In the genomic region with DNA sequence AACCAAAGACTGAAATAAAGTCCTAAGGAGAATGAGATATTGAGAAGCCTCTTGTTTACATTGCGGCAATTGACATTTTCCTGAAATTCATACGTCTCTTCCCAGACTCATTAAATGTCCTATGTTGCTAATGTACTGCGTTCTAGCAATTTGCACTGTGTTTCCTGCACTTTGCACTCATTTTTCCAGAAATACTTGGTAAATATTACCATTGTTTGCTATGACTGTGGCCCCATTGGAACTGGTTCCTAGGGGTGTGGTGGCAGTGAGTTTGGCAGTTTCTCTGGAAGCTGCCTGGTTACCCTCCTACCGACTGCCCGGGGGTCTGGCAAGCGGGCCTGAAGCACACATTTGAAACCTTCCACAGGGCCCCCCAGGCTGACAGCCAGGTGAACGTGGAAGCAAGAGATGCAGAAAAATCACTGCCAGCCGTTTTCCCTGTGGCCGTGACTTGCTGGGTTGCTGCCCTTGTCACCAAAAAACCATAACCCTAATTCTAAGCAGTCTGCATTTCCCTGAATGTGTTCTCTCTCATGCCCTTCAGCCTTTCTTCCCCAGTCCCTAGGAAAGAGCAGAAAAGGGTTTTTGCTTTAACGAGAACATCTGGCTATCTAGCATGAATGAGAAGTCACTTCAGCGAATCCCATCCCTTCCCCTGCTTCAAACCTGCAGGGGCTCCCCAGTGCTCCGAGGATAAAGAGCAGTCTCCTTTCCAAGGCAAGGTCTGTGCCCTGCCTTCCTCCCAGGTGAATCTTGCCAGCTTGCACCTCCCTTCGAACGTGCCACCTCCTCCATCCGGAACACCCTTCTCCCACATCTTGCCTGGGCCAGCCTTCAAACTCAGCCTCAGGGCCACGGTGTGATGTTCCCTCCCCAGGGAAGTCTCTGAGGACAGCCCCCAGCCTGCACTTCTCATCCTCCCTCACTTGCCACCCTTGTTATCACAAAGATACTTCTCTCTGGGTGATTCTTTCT, we compare ENCODE assay signal across 23 cellular contexts.
"Had no signal": no experiment of that assay in that cellular context is flagged by ENCODE, and none has a peak within 500 bp of the region (broad histone marks: within the 10 kb centered on the region; RNA-seq: fewer than 3 reads in every experiment).

No MANE protein-coding gene starts in this region.

- H3K4me1 ChIP-seq: breast epithelium, colonic mucosa, right lobe of liver, tibial artery had no signal

- H3K4me1 Mint-ChIP-seq: activated CD4-positive, alpha-beta memory T cell treated with anti-CD3 and anti-CD28 coated beads, Interleukin-2, amount 10 ng/mL, durations not matched to agents 7 days and 5 days; activated CD4-positive, alpha-beta T cell treated with anti-CD3 and anti-CD28 coated beads, Interleukin-2, amount 10 ng/mL, durations not matched to agents 24 days and 14 days; activated naive CD8-positive, alpha-beta T cell treated with anti-CD3 and anti-CD28 coated beads, Interleukin-2, amount 10 ng/mL, durations not matched to agents 7 days and 5 days; activated T-helper 17 cell treated with anti-CD3 and anti-CD28 coated beads, Interleukin-2, amount 50 U/mL, for 72 hours; central memory CD8-positive, alpha-beta T cell; nephron; stimulated activated effector memory CD8-positive, alpha-beta T cell treated with anti-CD3 and anti-CD28 coated beads, Interleukin-12 subunit alpha, Interleukin-12 subunit beta, amount 100 ng/mL, for 72 hours; stimulated activated naive CD8-positive, alpha-beta T cell treated with anti-CD3 and anti-CD28 coated beads, Interleukin-15, amount 100 ng/mL, for 72 hours had no signal

- H3K36me3 Mint-ChIP-seq: activated naive CD8-positive, alpha-beta T cell treated with anti-CD3 and anti-CD28 coated beads, Interleukin-2, amount 10 ng/mL, durations not matched to agents 7 days and 5 days; stimulated activated effector memory CD8-positive, alpha-beta T cell treated with anti-CD3 and anti-CD28 coated beads, Interleukin-12 subunit alpha, Interleukin-12 subunit beta, amount 100 ng/mL, for 72 hours had no signal

- H3K27ac Mint-ChIP-seq: activated CD4-positive, alpha-beta memory T cell treated with anti-CD3 and anti-CD28 coated beads, Interleukin-2, amount 10 ng/mL, durations not matched to agents 7 days and 5 days; activated CD4-positive, alpha-beta T cell treated with anti-CD3 and anti-CD28 coated beads, Interleukin-2, amount 10 ng/mL, durations not matched to agents 24 days and 14 days; activated naive CD8-positive, alpha-beta T cell treated with anti-CD3 and anti-CD28 coated beads, Interleukin-2, amount 10 ng/mL, durations not matched to agents 7 days and 5 days; activated T-cell treated with anti-CD3 and anti-CD28 coated beads, Interleukin-2, amount 50 U/mL, for 24 hours; activated T-helper 17 cell treated with anti-CD3 and anti-CD28 coated beads, Interleukin-2, amount 50 U/mL, for 72 hours; nephron; stimulated activated effector memory CD8-positive, alpha-beta T cell treated with anti-CD3 and anti-CD28 coated beads, Interleukin-12 subunit alpha, Interleukin-12 subunit beta, amount 100 ng/mL, for 72 hours; T-helper 1 cell treated with Interleukin-12 subunit alpha and Interleukin-12 subunit beta and Interleukin-4 antibody, amounts not matched to agents 30 μg/mL and 1 μg/mL, for 36 hours had no signal

- DNase-seq: activated CD4-positive, alpha-beta memory T cell treated with anti-CD3 and anti-CD28 coated beads, Interleukin-2, amount 10 ng/mL, durations not matched to agents 7 days and 5 days; activated CD4-positive, alpha-beta T cell treated with anti-CD3 and anti-CD28 coated beads, Interleukin-2, amount 10 ng/mL, durations not matched to agents 24 days and 14 days; activated naive CD4-positive, alpha-beta T cell treated with Interleukin-2 at 50 U/mL for 16 hours; activated naive CD8-positive, alpha-beta T cell treated with anti-CD3 and anti-CD28 coated beads, Interleukin-2, amount 10 ng/mL, durations not matched to agents 7 days and 5 days; activated T-cell treated with anti-CD3 and anti-CD28 coated beads, Interleukin-2, amount 50 U/mL, for 24 hours; amniotic stem cell; heart left ventricle; kidney glomerular epithelial cell; left ventricle myocardium superior; nucleus accumbens; stimulated activated CD4-positive, alpha-beta T cell treated with anti-CD3 and anti-CD28 coated beads, Interleukin-2, amount 100 ng/mL, for 24 hours; stimulated activated naive CD8-positive, alpha-beta T cell treated with anti-CD3 and anti-CD28 coated beads, Interleukin-15, amount 100 ng/mL, for 72 hours had no signal

- H3K9me3 Mint-ChIP-seq: activated CD4-positive, alpha-beta memory T cell treated with anti-CD3 and anti-CD28 coated beads, Interleukin-2, amount 10 ng/mL, durations not matched to agents 7 days and 5 days; activated CD4-positive, alpha-beta T cell treated with anti-CD3 and anti-CD28 coated beads, Interleukin-2, amount 10 ng/mL, durations not matched to agents 24 days and 14 days; activated naive CD8-positive, alpha-beta T cell treated with anti-CD3 and anti-CD28 coated beads, Interleukin-2, amount 10 ng/mL, durations not matched to agents 7 days and 5 days; activated T-cell treated with anti-CD3 and anti-CD28 coated beads, Interleukin-2, amount 50 U/mL, for 24 hours; activated T-helper 17 cell treated with anti-CD3 and anti-CD28 coated beads, Interleukin-2, amount 50 U/mL, for 72 hours; central memory CD8-positive, alpha-beta T cell; stimulated activated effector memory CD8-positive, alpha-beta T cell treated with anti-CD3 and anti-CD28 coated beads, Interleukin-12 subunit alpha, Interleukin-12 subunit beta, amount 100 ng/mL, for 72 hours; stimulated activated naive CD8-positive, alpha-beta T cell treated with anti-CD3 and anti-CD28 coated beads, Interleukin-15, amount 100 ng/mL, for 72 hours; T-helper 1 cell treated with Interleukin-12 subunit alpha and Interleukin-12 subunit beta and Interleukin-4 antibody, amounts not matched to agents 30 μg/mL and 1 μg/mL, for 36 hours had no signal

- H3K9me3 ChIP-seq: breast epithelium, colonic mucosa, heart left ventricle, right lobe of liver, tibial artery had no signal

- H3K36me3 ChIP-seq: breast epithelium, colonic mucosa, heart left ventricle, right lobe of liver, tibial artery had no signal

- FAIRE-seq: small intestine, urothelium cell line had no signal

- H3K27ac ChIP-seq: breast epithelium, colonic mucosa, heart left ventricle, right lobe of liver, tibial artery had no signal

- H3K4me3 Mint-ChIP-seq: activated CD4-positive, alpha-beta memory T cell treated with anti-CD3 and anti-CD28 coated beads, Interleukin-2, amount 10 ng/mL, durations not matched to agents 7 days and 5 days; activated CD4-positive, alpha-beta T cell treated with anti-CD3 and anti-CD28 coated beads, Interleukin-2, amount 10 ng/mL, durations not matched to agents 24 days and 14 days; activated naive CD8-positive, alpha-beta T cell treated with anti-CD3 and anti-CD28 coated beads, Interleukin-2, amount 10 ng/mL, durations not matched to agents 7 days and 5 days; activated T-cell treated with anti-CD3 and anti-CD28 coated beads, Interleukin-2, amount 50 U/mL, for 24 hours; activated T-helper 17 cell treated with anti-CD3 and anti-CD28 coated beads, Interleukin-2, amount 50 U/mL, for 72 hours; central memory CD8-positive, alpha-beta T cell; nephron; stimulated activated effector memory CD8-positive, alpha-beta T cell treated with anti-CD3 and anti-CD28 coated beads, Interleukin-12 subunit alpha, Interleukin-12 subunit beta, amount 100 ng/mL, for 72 hours; stimulated activated naive CD8-positive, alpha-beta T cell treated with anti-CD3 and anti-CD28 coated beads, Interleukin-15, amount 100 ng/mL, for 72 hours; T-helper 1 cell treated with Interleukin-12 subunit alpha and Interleukin-12 subunit beta and Interleukin-4 antibody, amounts not matched to agents 30 μg/mL and 1 μg/mL, for 36 hours had no signal

- H3K27me3 ChIP-seq: breast epithelium, colonic mucosa, right lobe of liver had no signal

- H3K4me3 ChIP-seq: breast epithelium, colonic mucosa, heart left ventricle, right lobe of liver, tibial artery had no signal

- ATAC-seq: activated T-helper 17 cell treated with anti-CD3 and anti-CD28 coated beads, Interleukin-2, amount 50 U/mL, for 72 hours; heart left ventricle; left ventricle myocardium superior; right lobe of liver; stimulated activated effector memory CD8-positive, alpha-beta T cell treated with anti-CD3 and anti-CD28 coated beads, Interleukin-12 subunit alpha, Interleukin-12 subunit beta, amount 100 ng/mL, for 72 hours; stimulated activated naive CD8-positive, alpha-beta T cell treated with anti-CD3 and anti-CD28 coated beads, Interleukin-15, amount 100 ng/mL, for 72 hours had no signal
